In genomic region chr7:130721486-130722277, GRCh38 we compare ENCODE assay signal across 9 cellular contexts. TPM values are rescaled to one million over a fixed set of nuclear protein-coding genes. Genes with fewer than 3 reads are reported as not detected.
A peak's percentile ranks its signal among the peaks of the same experiment; 100 is the strongest.
DNase-seq lines count a peak whose midpoint lies in the region; ATAC-seq and TF ChIP-seq lines count a peak whose summit lies in the region.
"Had no signal": no experiment of that assay in that cellular context is flagged by ENCODE, and none has a peak within 500 bp of the region (broad histone marks: within the 10 kb centered on the region; RNA-seq: fewer than 3 reads in every experiment).

No MANE protein-coding gene starts in this region.

- no peak for ATAC-seq in GM19395 (IDR thresholded peaks at IDR 0.05; ENCODE audit: unreplicated experiment)

- H3K4me3 Mint-ChIP-seq in CD14-positive monocyte = no peak overlapping the region

- H3K9ac ChIP-seq in liver (ENCODE audit: low read depth in 1 of 2, low read length in 2 of 2) = no peak overlapping the region

- H3K9me3 Mint-ChIP-seq in CD14-positive monocyte = no peaks in the 10 kb centered on the region

- H3K27me3 Mint-ChIP-seq in CD14-positive monocyte (ENCODE audit: low read depth in 3 of 3) = peaks cover 13 to 32% (median 26%) of the 10 kb centered on the region in 3 donors

- H3K9me3 ChIP-seq in Peyer's patch = no peaks in the 10 kb centered on the region
- H3K9me3 ChIP-seq in liver (ENCODE audit: control insufficient read depth in 4 of 4, low read length in 3 of 4) = no peaks in the 10 kb centered on the region
- no peaks in the 10 kb centered on the region for H3K9me3 ChIP-seq in tibial nerve

- intact Hi-C loops in CD14-positive monocyte (cut with micrococcal nuclease) = no loop called here

- DNase-seq in CD14-positive monocyte (ENCODE audit: low spot score) (peak; percentile 47), H7 (peak; percentile 40), Peyer's patch (peak in 2 of 3 donors; percentile 50 to 72), choroid plexus epithelial cell (ENCODE audit: low read depth) (peak; percentile 88), tibial nerve (ENCODE audit: low spot score in 2 of 2) (peak; percentile 24 to 52)
- DNase-seq in activated CD4-positive, CD25-positive, alpha-beta regulatory T cell treated with anti-CD3 and anti-CD28 coated beads, Interleukin-2, amount 50 U/mL, for 72 hours = no peak

- no peaks in the 10 kb centered on the region for H3K36me3 Mint-ChIP-seq in CD14-positive monocyte

- TF ChIP-seq RAD21 in liver (IDR thresholded peaks at IDR 0.05) = peak; percentile 84 to 88

- H3K36me3 ChIP-seq in H7 (replicated peaks; ENCODE audit: control insufficient read depth, insufficient read depth, low read length) (no peaks in the 10 kb centered on the region), Peyer's patch (no peaks in the 10 kb centered on the region), liver (ENCODE audit: control insufficient read depth in 4 of 4, insufficient read depth in 3 of 4, low read depth in 1 of 4, low read length in 3 of 4) (no peaks in the 10 kb centered on the region), tibial nerve (no peaks in the 10 kb centered on the region)

- no peaks in the 10 kb centered on the region for H3K27me3 ChIP-seq in H7 (ENCODE audit: control insufficient read depth, insufficient read depth, low read length)
- no peaks in the 10 kb centered on the region for H3K27me3 ChIP-seq in Peyer's patch
- H3K27me3 ChIP-seq in liver (ENCODE audit: control insufficient read depth in 4 of 4, insufficient read depth in 4 of 4, low read length in 3 of 4) = peaks cover 0 to 4% (median 3%) of the 10 kb centered on the region in 4 donors
- no peaks in the 10 kb centered on the region for H3K27me3 ChIP-seq in tibial nerve

- no peak overlapping the region for H3K27ac Mint-ChIP-seq in CD14-positive monocyte

- peak; percentile 40 for TF ChIP-seq CTCF in CD14-positive monocyte (IDR thresholded peaks at IDR 0.05)
- TF ChIP-seq CTCF in Peyer's patch (IDR thresholded peaks at IDR 0.05) = peak in 4 of 6 experiments; percentile 16 to 43 (median 39)
- TF ChIP-seq CTCF in choroid plexus epithelial cell (conservative IDR thresholded peaks at IDR 0.05; ENCODE audit: low read depth, low read length) = peak; percentile 94
- TF ChIP-seq CTCF in liver (IDR thresholded peaks at IDR 0.05; ENCODE audit: low read depth, low read length, missing input control) = peak; percentile 50
- TF ChIP-seq CTCF in tibial nerve (IDR thresholded peaks at IDR 0.05) = peak; percentile 27 to 62 (median 40)

- H3K4me1 Mint-ChIP-seq in CD14-positive monocyte = no peaks in the 10 kb centered on the region

- TF ChIP-seq EP300 in tibial nerve (IDR thresholded peaks at IDR 0.05) = no peak

- TF ChIP-seq POLR2A in Peyer's patch (IDR thresholded peaks at IDR 0.05) = no peak
- no peak for TF ChIP-seq POLR2A in tibial nerve (IDR thresholded peaks at IDR 0.05)

- H3K4me3 ChIP-seq in H7 (ENCODE audit: insufficient read depth, low read depth, low read length) (no peak overlapping the region), Peyer's patch (no peak overlapping the region), choroid plexus epithelial cell (ENCODE audit: low read depth, low read length) (no peak overlapping the region), liver (ENCODE audit: low read depth in 1 of 3, low read length in 3 of 3) (no peak overlapping the region), tibial nerve (no peak overlapping the region)

- no peaks in the 10 kb centered on the region for H3K4me1 ChIP-seq in Peyer's patch
- no peaks in the 10 kb centered on the region for H3K4me1 ChIP-seq in liver (ENCODE audit: control insufficient read depth in 4 of 4, insufficient read depth in 4 of 4, low read length in 3 of 4)
- peaks cover 0 to 7% (median 0%) of the 10 kb centered on the region in 4 donors for H3K4me1 ChIP-seq in tibial nerve

- H3K27ac ChIP-seq in Peyer's patch (no peak overlapping the region), liver (ENCODE audit: low read depth in 1 of 2, low read length in 2 of 2) (no peak overlapping the region), tibial nerve (no peak overlapping the region)

- WGBS in liver = 23% methylated on average over 5 of the region's 5 CpGs
- 14 to 20% methylated on average over 5 of the region's 5 CpGs for WGBS in tibial nerve, 2 donors

TF ChIP-seq in liver, 16 proteins besides CTCF, POLR2A, EP300 and RAD21:
- TF ChIP-seq RXRA (IDR thresholded peaks at IDR 0.05) = peak in 1 of 2 donors; percentile 23
- TF ChIP-seq HNF4A (conservative IDR thresholded peaks at IDR 0.05) = no peak
- peak; percentile 65 for TF ChIP-seq NR2F2 (IDR thresholded peaks at IDR 0.05)
TF ChIP-seq in liver: peak in this region for 2.

RNA-seq across cellular contexts. Expression of gene KLF14, which starts 12.3 kb away (rescaled TPM):
- polyA plus RNA-seq in CD14-positive monocyte = not detected
- total RNA-seq in H7 (2014; rRNA removed; shearing (Covaris generic)) = 0.07 TPM in 1 of 2 replicates, not detected in the other
- total RNA-seq in Peyer's patch = not detected
- total RNA-seq in liver = under 1 TPM; 0.05 to 0.08 TPM
- not detected for polyA plus RNA-seq in liver
- total RNA-seq in tibial nerve = 1 to 10 TPM in 1 of 4 donors, under 1 TPM in 2, not detected in 1; 0.22 to 1.5 (median 0.42) TPM

RNA-seq across cellular contexts. Expression of gene TSGA13, which starts 35.3 kb away (rescaled TPM):
- polyA plus RNA-seq in CD14-positive monocyte (not detected), liver (not detected)
- not detected in 2 replicates for total RNA-seq in H7 (2014; rRNA removed; shearing (Covaris generic))
- total RNA-seq in Peyer's patch (not detected), liver (not detected), tibial nerve (not detected)
- total RNA-seq: mononuclear cell had no signal

RNA-seq across cellular contexts. Expression of gene COPG2, which starts 53.1 kb away (rescaled TPM):
- polyA plus RNA-seq in CD14-positive monocyte (10 to 100 TPM in 1 of 2 donors, 1 to 10 TPM in 1; 2.7 to 10.3 TPM), liver (1 to 10 TPM in 1 of 2 donors, under 1 TPM in 1; 0.99 to 4.4 TPM)
- total RNA-seq in H7 (2014; rRNA removed; shearing (Covaris generic)) = 45.7 and 64.3 TPM in 2 replicates
- total RNA-seq in Peyer's patch (10 to 100 TPM in 3 of 4 donors, 1 to 10 TPM in 1; 5.3 to 14.9 (median 12.0) TPM), liver (10 to 100 TPM in 1 of 2 donors, 1 to 10 TPM in 1; 4.9 to 10.3 TPM), tibial nerve (10 to 100 TPM; 12.7 to 22.7 (median 20.2) TPM)

Comparison
In these comparisons a context has a peak if more than half of its experiments do, and no peak if none do; other contexts are left out.
1. CTCF ChIP-seq: peak in every context shown above with its lines; median percentile 94 in choroid plexus epithelial cell; 50 in liver; 40 in CD14-positive monocyte; 40 in tibial nerve; 39 in Peyer's patch.